ENCODE assay signal across 8 cellular contexts in genomic region chr2:158953926-158954763, GRCh38. TPM values are rescaled to one million over a fixed set of nuclear protein-coding genes. Genes with fewer than 3 reads are reported as not detected.
A peak's percentile ranks its signal among the peaks of the same experiment; 100 is the strongest.
DNase-seq lines count a peak whose midpoint lies in the region; ATAC-seq, FAIRE-seq and TF ChIP-seq lines count a peak whose summit lies in the region.

No MANE protein-coding gene starts in this region.

- H3K9me3 ChIP-seq in GM12878 (replicated peaks; ENCODE audit: control insufficient read depth, insufficient read depth, low read length) (no peaks in the 10 kb centered on the region), HepG2 (ENCODE audit: low read length) (no peaks in the 10 kb centered on the region), WERI-Rb-1 (ENCODE audit: severe bottlenecking) (no peaks in the 10 kb centered on the region)

- RAD21 ChIA-PET in GM12878 (lab: Charles Lee; ENCODE audit: unreplicated experiment): no interaction called here

- H3K27me3 ChIP-seq in GM06990 (replicated peaks; ENCODE audit: control insufficient read depth, insufficient read depth, low read length) (no peaks in the 10 kb centered on the region), GM12878 (replicated peaks in 1 of 2; ENCODE audit: control insufficient read depth in 2 of 2, insufficient read depth in 2 of 2, low read length in 1 of 2) (no peaks in the 10 kb centered on the region), HepG2 (ENCODE audit: control insufficient read depth in 1 of 2, insufficient read depth in 2 of 2, low read length in 2 of 2) (peaks cover 0 to 5% of the 10 kb centered on the region in 2 experiments; a peak in 2 of 5 replicates), WERI-Rb-1 (ENCODE audit: insufficient read depth, low read depth, severe bottlenecking) (no peaks in the 10 kb centered on the region)

- H3K4me2 ChIP-seq in GM12878 (ENCODE audit: control insufficient read depth, insufficient read depth) (no peak overlapping the region), HepG2 (ENCODE audit: low read depth, low read length) (0 out of 2 replicates have a peak overlapping the region, but pooled peaks have one; percentile 33)

- H3K4me1 ChIP-seq in GM12878 (ENCODE audit: control insufficient read depth, insufficient read depth, low read length) (no peaks in the 10 kb centered on the region), HepG2 (ENCODE audit: insufficient read depth, low read length) (peaks cover 29% of the 10 kb centered on the region)

- H4K20me1 ChIP-seq in GM12878 (ENCODE audit: control insufficient read depth, insufficient read depth) (no peaks in the 10 kb centered on the region), HepG2 (ENCODE audit: insufficient read depth, low read length) (no peaks in the 10 kb centered on the region)

- H3K4me3 ChIP-seq in GM06990 (replicated peaks; ENCODE audit: low read depth, low read length) (no peak overlapping the region), GM12878 (no peak overlapping the region), HepG2 (replicated peaks in 1 of 3; ENCODE audit: insufficient read depth in 1 of 3, low read depth in 2 of 3, low read length in 3 of 3) (no peak overlapping the region), WERI-Rb-1 (ENCODE audit: low read depth, low read length) (no peak overlapping the region)

- TF ChIP-seq POLR2A in GM12878 (IDR thresholded peaks at IDR 0.05; ENCODE audit: low read depth, low read length) (no peak), HepG2 (IDR thresholded peaks at IDR 0.05; ENCODE audit: insufficient read depth in 1 of 2, low read depth in 2 of 2, low read length in 2 of 2) (no peak)

- H3K27ac ChIP-seq in GM12878 (ENCODE audit: control insufficient read depth, insufficient read depth): no peak overlapping the region
- H3K27ac ChIP-seq in HepG2 (ENCODE audit: extremely low read length, insufficient read depth, low read length): no peak overlapping the region
- no peak overlapping the region for H3K27ac ChIP-seq in WERI-Rb-1

- no peaks in the 10 kb centered on the region for H3K36me3 ChIP-seq in GM06990 (ENCODE audit: control insufficient read depth, insufficient read depth, low read length)
- no peaks in the 10 kb centered on the region for H3K36me3 ChIP-seq in GM12878 (ENCODE audit: control insufficient read depth in 2 of 2, insufficient read depth in 2 of 2, low read length in 1 of 2)
- H3K36me3 ChIP-seq in HepG2 (replicated peaks in 1 of 2; ENCODE audit: control insufficient read depth in 1 of 2, insufficient read depth in 2 of 2, low read length in 2 of 2): no peaks in the 10 kb centered on the region
- H3K36me3 ChIP-seq in WERI-Rb-1: no peaks in the 10 kb centered on the region

- DNase-seq in GM06990 (ENCODE audit: extremely low read depth, insufficient read length): peak; percentile 4
- DNase-seq in OCI-M1 (lab: John Stamatoyannopoulos, UW): peak; percentile 88
- DNase-seq in GM12878 (ENCODE audit: low read depth, low spot score): no peak
- peak; percentile 77 for DNase-seq in HepG2 (ENCODE audit: low spot score)
- DNase-seq in stimulated activated naive CD4-positive, alpha-beta T cell treated with Interleukin-2 at 50 U/mL for 16 hours (lab: John Stamatoyannopoulos, UW): peak; percentile 5
- no peak for DNase-seq in WERI-Rb-1

- BruUV-seq in GM12878 (replicated peaks; lab: Mats Ljungman, UMichigan) (no TSS peak), HepG2 (replicated peaks; lab: Mats Ljungman, UMichigan) (no TSS peak)

- WGBS in GM12878 (ENCODE audit: insufficient coverage, insufficient replicate concordance, low lambda C conversion rate, missing lambda C conversion rate): 47% methylated on average over 5 of the region's 5 CpGs
- 7% methylated on average over 5 of the region's 5 CpGs for WGBS in HepG2 (ENCODE audit: low lambda C conversion rate)

- H3K79me2 ChIP-seq in GM12878 (ENCODE audit: control insufficient read depth, insufficient read depth, low read length): no peaks in the 10 kb centered on the region
- H3K79me2 ChIP-seq in HepG2 (ENCODE audit: insufficient read depth, low read length): no peaks in the 10 kb centered on the region

- CTCF ChIA-PET in GM12878 (lab: Yijun Ruan, JAX) (no interaction called here), HepG2 (lab: Yijun Ruan, JAX; ENCODE audit: low intra/inter-chr PET ratio, low total read pairs) (no interaction called here)

- in situ Hi-C loops in GM12878 (cut with MboI) (no loop called here), HepG2 (cut with HindIII; ENCODE audit: extremely low pct_ligation_motif_present, low pct_unique_long_range_greater_than_20kb) (no loop called here)

- TF ChIP-seq RAD21 in GM12878 (IDR thresholded peaks at IDR 0.05; ENCODE audit: insufficient read depth, low read depth, low read length) (no peak), HepG2 (CRISPR knock-in tag; IDR thresholded peaks at IDR 0.05) (no peak)

- intact Hi-C loops in GM12878 (cut with micrococcal nuclease; ENCODE audit: unreplicated experiment): no loop called here
- intact Hi-C loops in HepG2 (cut with micrococcal nuclease; ENCODE audit: unreplicated experiment): no loop called here

- H2AFZ ChIP-seq in GM12878 (ENCODE audit: control insufficient read depth, low read depth, low read length) (no peak overlapping the region), HepG2 (ENCODE audit: low read length) (no peak overlapping the region)

- peak; percentile 71 for ATAC-seq in HG03520 (IDR thresholded peaks at IDR 0.05; ENCODE audit: unreplicated experiment)
- ATAC-seq in GM12878: peak; percentile 72
- ATAC-seq in HepG2: peak; percentile 75
- ATAC-seq in GM21786 (IDR thresholded peaks at IDR 0.05; ENCODE audit: unreplicated experiment): no peak

- TF ChIP-seq EP300 in GM12878 (IDR thresholded peaks at IDR 0.05; ENCODE audit: borderline replicate concordance in 1 of 2, control insufficient read depth in 1 of 2, low read depth in 2 of 2, low read length in 2 of 2) (no peak), HepG2 (IDR thresholded peaks at IDR 0.05; ENCODE audit: low read depth in 2 of 2, low read length in 2 of 2) (no peak), HepG2 (CRISPR knock-in tag; IDR thresholded peaks at IDR 0.05; ENCODE audit: borderline replicate concordance) (no peak)

- POLR2A ChIA-PET in GM12878 (lab: Charles Lee) (interaction anchor here (0.6 to 0.8 kb wide), 2 partner anchors 158 to 640 kb away, joined by 3 to 5 read pairs; no protein-coding TSS in a partner anchor), HepG2 (lab: Yijun Ruan, JAX) (interaction anchor here (1.3 to 1.7 kb wide), 2 partner anchors 10 to 15 kb away, joined by 3 to 5 read pairs; partner anchors contain the start of gene TANC1)

- SMC1A ChIA-PET in GM12878 (lab: Charles Lee; ENCODE audit: uncharacterized antibody, unreplicated experiment): no interaction called here

- no peak overlapping the region for H3K9ac ChIP-seq in GM12878 (ENCODE audit: control insufficient read depth, insufficient read depth, low read length)
- H3K9ac ChIP-seq in HepG2 (ENCODE audit: insufficient read depth, low read depth, low read length): no peak overlapping the region

- FAIRE-seq in GM12878 (lab: Jason Lieb, UNC) (no peak), HepG2 (lab: Jason Lieb, UNC) (peak; percentile 64)

- no peak for TF ChIP-seq CTCF in GM06990 (IDR thresholded peaks at IDR 0.05; ENCODE audit: insufficient read depth, low read length, poor library complexity, severe bottlenecking)
- no peak for TF ChIP-seq CTCF in GM12878 (IDR thresholded peaks at IDR 0.05 in 2 of 3, conservative IDR thresholded peaks at IDR 0.05 in 1 of 3; ENCODE audit: control insufficient read depth in 2 of 3, extremely low read depth in 1 of 3, insufficient read depth in 1 of 3, low read depth in 3 of 3, low read length in 3 of 3)
- no peak for TF ChIP-seq CTCF in HepG2 (CRISPR knock-in tag; IDR thresholded peaks at IDR 0.05)
- no peak for TF ChIP-seq CTCF in WERI-Rb-1 (IDR thresholded peaks at IDR 0.05; ENCODE audit: low read depth, low read length)

RNA-seq across cellular contexts. Expression of gene TANC1, which starts 14.3 kb away (rescaled TPM):
- 39.6 and 41.7 TPM in 2 replicates for total RNA-seq in GM12878 (2013; cell fraction: nucleolus; rRNA removed)
- total RNA-seq in GM12878 (2014; rRNA removed) (0.16 and 0.34 TPM in 2 replicates), GM12878 (2014; rRNA removed; fragmentation: Illumina TruSeq; extraction: Trizol) (0.32 and 0.36 TPM in 2 replicates), GM12878 (2021) (0.48 and 0.59 TPM in 2 replicates), HepG2 (2016; rRNA removed; fragmentation: Illumina TruSeq; extraction: Trizol) (2.3 and 2.8 TPM in 2 replicates)
- 0.33 TPM for polyA plus RNA-seq in GM12878 (2011; ENCODE audit: low read depth)
- polyA plus RNA-seq in GM12878 (2011; rRNA removed) (5.0 and 5.3 TPM in 2 replicates), GM12878 (2014; fragmentation: Illumina TruSeq; extraction: Trizol) (0.24 and 0.26 TPM in 2 replicates), GM12878 (2014; fragmentation: Nextera tagmentation; extraction: Ambion mirVana) (under 1 TPM; 0.05 to 0.07 TPM), GM12878 (2014; rRNA removed) (0.20 and 0.35 TPM in 2 replicates), GM12878 (2016; fragmentation: Nextera tagmentation; extraction: Ambion mirVana) (under 1 TPM; 0.16 to 0.52 TPM), HepG2 (2011; rRNA removed) (4.2 and 5.6 TPM in 2 replicates)
- 3.4 and 3.9 TPM in 2 replicates for polyA plus RNA-seq in GM12878 (2011; cell fraction: cytosol; rRNA removed)
- polyA plus RNA-seq in GM12878 (2011; cell fraction: nucleus; rRNA removed): 9.7 and 11.3 TPM in 2 replicates
- 0.69 and 1.0 TPM in 2 replicates for polyA plus RNA-seq in GM12878 (2012)
- 11.8 and 14.9 TPM in 2 replicates for polyA minus RNA-seq in GM12878 (2011; rRNA and poly(A)+ RNA removed)
- polyA minus RNA-seq in GM12878 (2011; cell fraction: cytosol; rRNA and poly(A)+ RNA removed): 3.2 and 5.1 TPM in 2 replicates
- polyA minus RNA-seq in GM12878 (2011; cell fraction: nucleus; rRNA and poly(A)+ RNA removed): 8.7 and 13.0 TPM in 2 replicates
- total RNA-seq in HepG2 (2016; cell fraction: cytosol; rRNA removed; fragmentation: Illumina TruSeq; extraction: Trizol; ENCODE audit: low read depth): 1.5 and 2.2 TPM in 2 replicates
- 2.5 TPM in 2 replicates for total RNA-seq in HepG2 (2016; cell fraction: insoluble cytoplasmic fraction; rRNA removed; fragmentation: Illumina TruSeq; extraction: Trizol)
- 1.1 and 1.3 TPM in 2 replicates for total RNA-seq in HepG2 (2016; cell fraction: membrane; rRNA removed; fragmentation: Illumina TruSeq; extraction: Trizol)
- 7.3 and 8.6 TPM in 2 replicates for total RNA-seq in HepG2 (2016; cell fraction: nucleus; rRNA removed; fragmentation: Illumina TruSeq; extraction: Trizol)
- polyA plus RNA-seq in HepG2 (2011; cell fraction: cytosol; rRNA removed): 1.6 and 2.3 TPM in 2 replicates
- polyA plus RNA-seq in HepG2 (2011; cell fraction: nucleus; rRNA removed): 17.5 and 28.5 TPM in 2 replicates
- polyA plus RNA-seq in HepG2 (2012): 0.95 and 1.7 TPM in 2 replicates
- polyA plus RNA-seq in HepG2 (2016; cell fraction: cytosol; fragmentation: Illumina TruSeq; extraction: Trizol; ENCODE audit: low read depth): 0.06 and 0.11 TPM in 2 replicates
- 3.1 and 3.3 TPM in 2 replicates for polyA plus RNA-seq in HepG2 (2016; cell fraction: insoluble cytoplasmic fraction; fragmentation: Illumina TruSeq; extraction: Trizol; ENCODE audit: low read depth)
- 0.24 and 0.40 TPM in 2 replicates for polyA plus RNA-seq in HepG2 (2016; cell fraction: membrane; fragmentation: Illumina TruSeq; extraction: Trizol; ENCODE audit: low read depth)
- polyA plus RNA-seq in HepG2 (2016; cell fraction: nucleus; fragmentation: Illumina TruSeq; extraction: Trizol; ENCODE audit: insufficient read depth, low read depth): 14.6 and 15.1 TPM in 2 replicates
- 10.9 and 62.1 TPM in 2 replicates for polyA minus RNA-seq in HepG2 (2011; rRNA and poly(A)+ RNA removed; ENCODE audit: low replicate concordance)
- polyA minus RNA-seq in HepG2 (2011; cell fraction: cytosol; rRNA and poly(A)+ RNA removed): 2.8 and 3.8 TPM in 2 replicates
- 21.4 and 24.6 TPM in 2 replicates for polyA minus RNA-seq in HepG2 (2011; cell fraction: nucleus; rRNA and poly(A)+ RNA removed)

Comparison
In these comparisons a context has a peak if more than half of its experiments do, and no peak if none do; other contexts are left out.
1. DNase-seq: peak in GM06990 (single experiment), OCI-M1 (single experiment), HepG2 (single experiment) and stimulated activated naive CD4-positive, alpha-beta T cell treated with Interleukin-2 at 50 U/mL for 16 hours (single experiment); none in GM12878 (single experiment) and WERI-Rb-1 (single experiment).